ENCODE assay signal across 20 cellular contexts in the genomic region with DNA sequence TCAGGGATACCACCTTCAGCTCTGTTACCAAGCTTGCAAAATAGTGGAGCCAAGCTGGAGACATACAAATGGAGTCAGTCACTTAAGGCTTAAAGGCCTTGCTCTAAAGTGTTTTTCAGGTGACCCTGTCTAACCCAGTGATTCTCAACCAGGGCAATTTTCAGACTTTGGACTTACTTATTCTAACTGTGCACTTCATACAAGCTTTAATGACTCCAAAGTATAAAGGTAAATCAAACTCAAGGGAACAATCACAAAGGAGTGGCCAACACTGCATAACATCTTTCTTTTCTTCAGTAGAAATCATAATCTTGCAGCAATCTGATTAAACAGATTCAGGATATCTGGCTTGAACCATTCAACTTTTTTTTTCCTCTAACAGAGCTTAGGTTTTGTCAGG.
"Had no signal": no experiment of that assay in that cellular context is flagged by ENCODE, and none has a peak within 500 bp of the region (broad histone marks: within the 10 kb centered on the region; RNA-seq: fewer than 3 reads in every experiment).

No MANE protein-coding gene starts in this region.

- H3K4me3 Mint-ChIP-seq: dendritic cell treated with granulocyte-macrophage colony-stimulating factor and Interleukin-4, amounts not matched to agents 40 ng/mL and 50 ng/mL, for 4 days; effector memory CD8-positive, alpha-beta T cell; memory B cell; mesothelial cell of epicardium; naive thymus-derived CD4-positive, alpha-beta T cell had no signal

- DNase-seq: effector memory CD8-positive, alpha-beta T cell; gastrocnemius medialis; heart right ventricle; hypothalamus; islet precursor cell; left ventricle myocardium inferior; lower lobe of right lung; naive thymus-derived CD4-positive, alpha-beta T cell; sigmoid colon; stimulated activated CD4-positive, alpha-beta T cell treated with anti-CD3 and anti-CD28 coated beads, Interleukin-12 subunit alpha, Interleukin-12 subunit beta, amount 100 ng/mL, for 4 hours; stimulated activated naive CD4-positive, alpha-beta T cell treated with Interleukin-2 at 50 U/mL for 16 hours; upper lobe of left lung; uterus had no signal

- H3K27ac Mint-ChIP-seq: dendritic cell treated with granulocyte-macrophage colony-stimulating factor and Interleukin-4, amounts not matched to agents 40 ng/mL and 50 ng/mL, for 4 days; effector memory CD8-positive, alpha-beta T cell; memory B cell; mesothelial cell of epicardium; naive thymus-derived CD4-positive, alpha-beta T cell had no signal

- H3K4me1 ChIP-seq: esophagus muscularis mucosa, left ventricle myocardium inferior, lower lobe of right lung, sigmoid colon, upper lobe of left lung, uterus had no signal

- H3K27me3 Mint-ChIP-seq: dendritic cell treated with granulocyte-macrophage colony-stimulating factor and Interleukin-4, amounts not matched to agents 40 ng/mL and 50 ng/mL, for 4 days; effector memory CD8-positive, alpha-beta T cell; memory B cell had no signal

- H3K9me3 ChIP-seq: esophagus muscularis mucosa, gastrocnemius medialis, left ventricle myocardium inferior, lower lobe of right lung, neutrophil, sigmoid colon, upper lobe of left lung, uterus had no signal

- H3K4me3 ChIP-seq: esophagus muscularis mucosa, gastrocnemius medialis, heart right ventricle, left ventricle myocardium inferior, lower lobe of right lung, sigmoid colon, skin epidermis, upper lobe of left lung, uterus had no signal

- ATAC-seq: effector memory CD8-positive, alpha-beta T cell; gastrocnemius medialis; heart right ventricle; lower lobe of right lung; naive thymus-derived CD4-positive, alpha-beta T cell had no signal

- H3K9me3 Mint-ChIP-seq: dendritic cell treated with granulocyte-macrophage colony-stimulating factor and Interleukin-4, amounts not matched to agents 40 ng/mL and 50 ng/mL, for 4 days; effector memory CD8-positive, alpha-beta T cell; naive thymus-derived CD4-positive, alpha-beta T cell had no signal

- H3K4me1 Mint-ChIP-seq: mesothelial cell of epicardium had no signal

- H3K27ac ChIP-seq: epithelial cell of prostate, esophagus muscularis mucosa, gastrocnemius medialis, heart right ventricle, left ventricle myocardium inferior, lower lobe of right lung, neutrophil, sigmoid colon, skin epidermis, upper lobe of left lung, uterus had no signal

- H3K27me3 ChIP-seq: esophagus muscularis mucosa, gastrocnemius medialis, heart right ventricle, neutrophil, sigmoid colon, upper lobe of left lung, uterus had no signal

- H3K36me3 ChIP-seq: esophagus muscularis mucosa, gastrocnemius medialis, heart right ventricle, left ventricle myocardium inferior, lower lobe of right lung, neutrophil, sigmoid colon, upper lobe of left lung, uterus had no signal

- H3K36me3 Mint-ChIP-seq: memory B cell; mesothelial cell of epicardium; naive thymus-derived CD4-positive, alpha-beta T cell had no signal
